In the genomic region with DNA sequence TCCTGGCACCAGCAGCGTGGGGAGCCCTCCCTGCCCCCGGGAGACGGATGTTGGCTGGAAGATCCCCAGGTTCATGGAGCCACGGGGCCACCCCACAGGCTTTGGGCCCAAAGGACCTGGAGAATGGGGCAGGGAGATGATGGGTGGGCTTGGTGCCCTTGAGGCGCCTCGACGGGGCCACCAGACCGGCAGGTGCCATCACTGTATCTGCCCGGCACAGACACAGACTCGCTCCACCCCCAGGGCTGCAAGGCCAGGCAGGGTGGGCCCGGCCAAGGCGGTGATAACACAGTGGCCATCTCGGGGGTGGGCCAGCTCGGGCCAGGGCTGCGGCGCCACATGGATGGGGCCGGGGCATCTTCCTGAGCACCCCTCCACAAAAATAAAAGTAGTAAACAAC, we compare ENCODE assay signal across 13 cellular contexts.
"Had no signal": no experiment of that assay in that cellular context is flagged by ENCODE, and none has a peak within 500 bp of the region (broad histone marks: within the 10 kb centered on the region; RNA-seq: fewer than 3 reads in every experiment).

No MANE protein-coding gene starts in this region.

- H3K36me3 ChIP-seq: transverse colon had no signal

- H3K79me2 ChIP-seq: parathyroid adenoma had no signal

- H3K9me3 Mint-ChIP-seq: activated T-helper 17 cell treated with anti-CD3 and anti-CD28 coated beads, Interleukin-2, amount 50 U/mL, for 72 hours; neural crest cell had no signal

- H3K27ac Mint-ChIP-seq: activated T-helper 17 cell treated with anti-CD3 and anti-CD28 coated beads, Interleukin-2, amount 50 U/mL, for 72 hours had no signal

- DNase-seq: activated CD4-positive, alpha-beta T cell treated with anti-CD3 and anti-CD28 coated beads, Interleukin-2, amount 50 U/mL, for 4 hours; activated CD4-positive, CD25-positive, alpha-beta regulatory T cell treated with anti-CD3 and anti-CD28 coated beads, Interleukin-2, amount 50 U/mL, for 72 hours; activated naive CD4-positive, alpha-beta T cell treated with Interleukin-2 at 50 U/mL for 16 hours; activated T-cell treated with anti-CD3 and anti-CD28 coated beads for 4 hours; hippocampal formation; retina; stimulated activated CD4-positive, alpha-beta T cell treated with anti-CD3 and anti-CD28 coated beads, Interleukin-4, amount 100 ng/mL, for 1 hour; stimulated activated naive CD8-positive, alpha-beta T cell treated with anti-CD3 and anti-CD28 coated beads, Interleukin-15, Interleukin-2, amounts not matched to agents 100 U/mL and 50 U/mL, for 24 hours; T-helper 9 cell had no signal

- H2AFZ ChIP-seq: parathyroid adenoma had no signal

- H3K4me3 Mint-ChIP-seq: activated T-helper 17 cell treated with anti-CD3 and anti-CD28 coated beads, Interleukin-2, amount 50 U/mL, for 72 hours; neural crest cell had no signal

- ATAC-seq: activated T-helper 17 cell treated with anti-CD3 and anti-CD28 coated beads, Interleukin-2, amount 50 U/mL, for 72 hours; stimulated activated naive CD8-positive, alpha-beta T cell treated with anti-CD3 and anti-CD28 coated beads, Interleukin-15, Interleukin-2, amounts not matched to agents 100 U/mL and 50 U/mL, for 24 hours had no signal

- H3K27ac ChIP-seq: parathyroid adenoma had no signal

- H3K4me3 ChIP-seq: transverse colon had no signal

- H3K4me1 Mint-ChIP-seq: activated T-helper 17 cell treated with anti-CD3 and anti-CD28 coated beads, Interleukin-2, amount 50 U/mL, for 72 hours had no signal

- H3K9me3 ChIP-seq: transverse colon had no signal

- H3K9ac ChIP-seq: parathyroid adenoma had no signal
